16 cellular contexts compared by ENCODE assay signal in genomic region chr1:38077523-38078147, GRCh38. TPM values are rescaled to one million over a fixed set of nuclear protein-coding genes. Genes with fewer than 3 reads are reported as not detected.
"Had no signal": no experiment of that assay in that cellular context is flagged by ENCODE, and none has a peak within 500 bp of the region (broad histone marks: within the 10 kb centered on the region; RNA-seq: fewer than 3 reads in every experiment).

No MANE protein-coding gene starts in this region.

- H3K27ac Mint-ChIP-seq: activated CD4-positive, alpha-beta memory T cell treated with anti-CD3 and anti-CD28 coated beads for 36 hours; activated T-cell treated with anti-CD3 and anti-CD28 coated beads, Interleukin-2, amount 50 U/mL, for 24 hours; immature natural killer cell; naive thymus-derived CD8-positive, alpha-beta T cell; stimulated activated effector memory CD8-positive, alpha-beta T cell treated with anti-CD3 and anti-CD28 coated beads, Interleukin-12 subunit alpha, Interleukin-12 subunit beta, amount 100 ng/mL, for 72 hours had no signal

- ATAC-seq: naive thymus-derived CD8-positive, alpha-beta T cell; stimulated activated effector memory CD8-positive, alpha-beta T cell treated with anti-CD3 and anti-CD28 coated beads, Interleukin-12 subunit alpha, Interleukin-12 subunit beta, amount 100 ng/mL, for 72 hours had no signal

- H3K9me3 Mint-ChIP-seq: activated CD4-positive, alpha-beta memory T cell treated with anti-CD3 and anti-CD28 coated beads for 36 hours; activated T-cell treated with anti-CD3 and anti-CD28 coated beads, Interleukin-2, amount 50 U/mL, for 24 hours; immature natural killer cell; naive thymus-derived CD8-positive, alpha-beta T cell; stimulated activated effector memory CD8-positive, alpha-beta T cell treated with anti-CD3 and anti-CD28 coated beads, Interleukin-12 subunit alpha, Interleukin-12 subunit beta, amount 100 ng/mL, for 72 hours had no signal

- H3K4me3 ChIP-seq: adrenal gland, thyroid gland had no signal

- H3K4me3 Mint-ChIP-seq: activated CD4-positive, alpha-beta memory T cell treated with anti-CD3 and anti-CD28 coated beads for 36 hours; activated T-cell treated with anti-CD3 and anti-CD28 coated beads, Interleukin-2, amount 50 U/mL, for 24 hours; immature natural killer cell; naive thymus-derived CD8-positive, alpha-beta T cell; stimulated activated effector memory CD8-positive, alpha-beta T cell treated with anti-CD3 and anti-CD28 coated beads, Interleukin-12 subunit alpha, Interleukin-12 subunit beta, amount 100 ng/mL, for 72 hours had no signal

- H3K36me3 Mint-ChIP-seq: activated CD4-positive, alpha-beta memory T cell treated with anti-CD3 and anti-CD28 coated beads for 36 hours; immature natural killer cell; naive thymus-derived CD8-positive, alpha-beta T cell; stimulated activated effector memory CD8-positive, alpha-beta T cell treated with anti-CD3 and anti-CD28 coated beads, Interleukin-12 subunit alpha, Interleukin-12 subunit beta, amount 100 ng/mL, for 72 hours had no signal

- H3K4me1 Mint-ChIP-seq: immature natural killer cell; naive thymus-derived CD8-positive, alpha-beta T cell; stimulated activated effector memory CD8-positive, alpha-beta T cell treated with anti-CD3 and anti-CD28 coated beads, Interleukin-12 subunit alpha, Interleukin-12 subunit beta, amount 100 ng/mL, for 72 hours had no signal

- DNase-seq: activated CD4-positive, alpha-beta memory T cell treated with anti-CD3 and anti-CD28 coated beads for 36 hours; activated effector memory CD4-positive, alpha-beta T cell treated with Interleukin-2 at 50 U/mL for 16 hours; activated naive CD4-positive, alpha-beta T cell treated with anti-CD3 and anti-CD28 coated beads, Interleukin-2, amount 50 U/mL, for 16 hours; activated T-cell treated with anti-CD3 and anti-CD28 coated beads, Interleukin-2, amount 50 U/mL, for 24 hours; adrenal gland; erythroblast; foreskin melanocyte; head of caudate nucleus; immature natural killer cell; mesenchymal stem cell; naive thymus-derived CD8-positive, alpha-beta T cell; T1000; thyroid gland had no signal

RNA-seq across cellular contexts. Expression of gene POU3F1, which starts 31.0 kb away (rescaled TPM):
- total RNA-seq: cardiac septum, liver, thyroid gland had no signal
